30 cellular contexts compared by ENCODE assay signal in the genomic region with DNA sequence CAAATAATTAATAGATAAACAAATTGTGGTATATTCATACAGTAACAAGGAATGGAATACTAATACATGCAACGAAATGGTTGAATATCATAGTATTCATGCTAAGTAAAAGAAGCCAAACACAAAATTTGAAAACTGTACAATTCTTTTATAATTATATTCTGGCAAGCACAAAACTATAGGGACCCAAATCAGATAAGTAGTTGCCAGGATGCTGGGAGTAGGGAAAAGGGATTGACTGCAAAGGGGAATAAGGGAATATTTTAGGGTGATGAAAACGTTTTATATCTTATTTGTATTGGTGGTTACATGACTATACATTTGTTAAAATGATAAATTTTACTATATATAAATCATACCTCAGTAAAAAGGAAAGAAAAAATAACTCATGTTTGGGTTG. TPM values are rescaled to one million over a fixed set of nuclear protein-coding genes. Genes with fewer than 3 reads are reported as not detected.
"Had no signal": no experiment of that assay in that cellular context is flagged by ENCODE, and none has a peak within 500 bp of the region (broad histone marks: within the 10 kb centered on the region; RNA-seq: fewer than 3 reads in every experiment).

No MANE protein-coding gene starts in this region.

- H3K4me3 Mint-ChIP-seq: immature natural killer cell; mesothelial cell of epicardium; naive B cell; natural killer cell; stimulated activated naive B cell treated with anti-CD40 and anti-IgM and Interleukin-4, amounts not matched to agents 10 μg/mL and 1 μg/mL and 100 μg/mL, for 72 hours; stimulated activated naive CD8-positive, alpha-beta T cell treated with anti-CD3 and anti-CD28 coated beads, Interleukin-15, Interleukin-2, amounts not matched to agents 100 ng/mL and 50 ng/mL, for 24 hours had no signal

- H3K4me1 ChIP-seq: left lung, prostate gland, suprapubic skin, upper lobe of right lung had no signal

- H3K9me3 ChIP-seq: left lung, lower lobe of right lung, ovary, prostate gland, suprapubic skin, thoracic aorta, tibial artery, upper lobe of right lung had no signal

- H3K27me3 ChIP-seq: left lung, ovary, suprapubic skin, tibial artery, upper lobe of right lung had no signal

- H3K36me3 Mint-ChIP-seq: mesothelial cell of epicardium; naive B cell; natural killer cell; stimulated activated naive B cell treated with anti-CD40 and anti-IgM and Interleukin-4, amounts not matched to agents 10 μg/mL and 1 μg/mL and 100 μg/mL, for 72 hours had no signal

- H3K4me1 Mint-ChIP-seq: immature natural killer cell; naive B cell; natural killer cell; stimulated activated naive B cell treated with anti-CD40 and anti-IgM and Interleukin-4, amounts not matched to agents 10 μg/mL and 1 μg/mL and 100 μg/mL, for 72 hours had no signal

- DNase-seq: hypothalamus; immature natural killer cell; kidney; left colon; left lung; lower lobe of right lung; mammary epithelial cell; mesendoderm; naive B cell; natural killer cell; ovary; retina; right cardiac atrium; stimulated activated CD4-positive, alpha-beta T cell treated with anti-CD3 and anti-CD28 coated beads, Interleukin-12 subunit alpha, Interleukin-12 subunit beta, amount 100 ng/mL, for 4 hours; stimulated activated CD4-positive, alpha-beta T cell treated with anti-CD3 and anti-CD28 coated beads, Interleukin-15, amount 100 ng/mL, for 24 hours; stimulated activated CD4-positive, alpha-beta T cell treated with anti-CD3 and anti-CD28 coated beads, Interleukin-2, amount 100 ng/mL, for 24 hours; stimulated activated CD4-positive, alpha-beta T cell treated with anti-CD3 and anti-CD28 coated beads, Interleukin-4, amount 100 ng/mL, for 1 hour; stimulated activated naive B cell treated with anti-CD40 and anti-IgM and Interleukin-4, amounts not matched to agents 10 μg/mL and 1 μg/mL and 100 μg/mL, for 72 hours; tibial artery; trophoblast cell; upper lobe of right lung had no signal

- H3K9me3 Mint-ChIP-seq: immature natural killer cell; mesothelial cell of epicardium; naive B cell; natural killer cell; stimulated activated naive B cell treated with anti-CD40 and anti-IgM and Interleukin-4, amounts not matched to agents 10 μg/mL and 1 μg/mL and 100 μg/mL, for 72 hours; stimulated activated naive CD8-positive, alpha-beta T cell treated with anti-CD3 and anti-CD28 coated beads, Interleukin-15, Interleukin-2, amounts not matched to agents 100 ng/mL and 50 ng/mL, for 24 hours had no signal

- H3K27ac Mint-ChIP-seq: immature natural killer cell; mesothelial cell of epicardium; naive B cell; natural killer cell; stimulated activated naive B cell treated with anti-CD40 and anti-IgM and Interleukin-4, amounts not matched to agents 10 μg/mL and 1 μg/mL and 100 μg/mL, for 72 hours; stimulated activated naive CD8-positive, alpha-beta T cell treated with anti-CD3 and anti-CD28 coated beads, Interleukin-15, Interleukin-2, amounts not matched to agents 100 ng/mL and 50 ng/mL, for 24 hours had no signal

- H3K27me3 Mint-ChIP-seq: naive B cell; stimulated activated naive B cell treated with anti-CD40 and anti-IgM and Interleukin-4, amounts not matched to agents 10 μg/mL and 1 μg/mL and 100 μg/mL, for 72 hours; stimulated activated naive CD8-positive, alpha-beta T cell treated with anti-CD3 and anti-CD28 coated beads, Interleukin-15, Interleukin-2, amounts not matched to agents 100 ng/mL and 50 ng/mL, for 24 hours had no signal

- H3K36me3 ChIP-seq: left lung, lower lobe of right lung, ovary, prostate gland, suprapubic skin, thoracic aorta, tibial artery, upper lobe of right lung had no signal

- H3K27ac ChIP-seq: left lung, lower lobe of right lung, ovary, prostate gland, skin epidermis, suprapubic skin, tibial artery, upper lobe of right lung had no signal

- ATAC-seq: left colon; left lung; lower lobe of right lung; natural killer cell; right cardiac atrium; sciatic nerve; stimulated activated naive B cell treated with anti-CD40 and anti-IgM and Interleukin-4, amounts not matched to agents 10 μg/mL and 1 μg/mL and 100 μg/mL, for 72 hours; upper lobe of right lung had no signal

- FAIRE-seq: kidney, urothelium cell line had no signal

- H3K4me3 ChIP-seq: left lung, lower lobe of right lung, ovary, prostate gland, skin epidermis, suprapubic skin, thoracic aorta, tibial artery, upper lobe of right lung had no signal

RNA-seq across cellular contexts. Expression of gene RPA4, which starts 24.2 kb away (rescaled TPM):
- polyA plus RNA-seq: neural cell had no signal
